ENCODE assay signal across 24 cellular contexts in genomic region chr1:243686149-243686548, GRCh38.
DNase-seq lines count a peak whose midpoint lies in the region; ATAC-seq, FAIRE-seq and TF ChIP-seq lines count a peak whose summit lies in the region.
"Had no signal": no experiment of that assay in that cellular context is flagged by ENCODE, and none has a peak within 500 bp of the region (broad histone marks: within the 10 kb centered on the region; RNA-seq: fewer than 3 reads in every experiment).

No MANE protein-coding gene starts in this region.

- H3K27me3 ChIP-seq in spleen (replicated peaks in 1 of 7), result no peaks in the 10 kb centered on the region
- H3K27me3 ChIP-seq: gastrocnemius medialis, thyroid gland had no signal

- TF ChIP-seq CTCF in D721Med (IDR thresholded peaks at IDR 0.05; ENCODE audit: insufficient read depth, missing control alignments) (no peak), epithelial cell of esophagus (IDR thresholded peaks at IDR 0.05; ENCODE audit: insufficient read depth, low read depth, low read length, missing control alignments) (no peak), mucosa of descending colon (IDR thresholded peaks at IDR 0.05) (no peak), spleen (IDR thresholded peaks at IDR 0.05 in 8 of 11, conservative IDR thresholded peaks at IDR 0.05 in 3 of 11) (no peak)

- DNase-seq in D721Med (ENCODE audit: insufficient read length, low spot score), result no peak
- DNase-seq in epithelial cell of esophagus (ENCODE audit: low read depth), result peak; percentile 10
- DNase-seq in mucosa of descending colon, result no peak
- no peak for DNase-seq in spleen
- no peak for DNase-seq in activated gamma-delta T cell (lab: John Stamatoyannopoulos, UW)
- DNase-seq: activated CD4-positive, alpha-beta T cell treated with anti-CD3 and anti-CD28 coated beads, Interleukin-2, amount 10 ng/mL, durations not matched to agents 24 days and 14 days; activated CD8-positive, alpha-beta memory T cell treated with anti-CD3 and anti-CD28 coated beads, Interleukin-2, amount 10 ng/mL, durations not matched to agents 7 days and 5 days; activated effector memory CD4-positive, alpha-beta T cell treated with Interleukin-2 at 50 U/mL for 16 hours; amygdala; gastrocnemius medialis; GF-D8; naive B cell; NCI-H1694; NCI-H82; right cardiac atrium; SHP77; SW 1271; thyroid gland had no signal

- no peak for TF ChIP-seq POLR2A in spleen (IDR thresholded peaks at IDR 0.05)

- ATAC-seq in GM19463 (IDR thresholded peaks at IDR 0.05; ENCODE audit: unreplicated experiment), result peak; percentile 79
- ATAC-seq in HG03378 (IDR thresholded peaks at IDR 0.05; ENCODE audit: unreplicated experiment), result peak; percentile 56
- ATAC-seq in GM19455 (IDR thresholded peaks at IDR 0.05; ENCODE audit: unreplicated experiment), result no peak
- ATAC-seq in mucosa of descending colon, result no peak
- ATAC-seq: activated CD8-positive, alpha-beta memory T cell treated with anti-CD3 and anti-CD28 coated beads, Interleukin-2, amount 10 ng/mL, durations not matched to agents 7 days and 5 days; gastrocnemius medialis; right cardiac atrium had no signal

- 94 to 100% (median 96%) methylated on average over 1 of the region's 1 CpG for WGBS in spleen, 5 donors

- H3K4me1 ChIP-seq in mucosa of descending colon (ENCODE audit: low read depth), result no peaks in the 10 kb centered on the region
- H3K4me1 ChIP-seq in spleen, result no peaks in the 10 kb centered on the region
- H3K4me1 ChIP-seq: gastrocnemius medialis, thyroid gland had no signal

- H3K4me3 ChIP-seq in epithelial cell of esophagus (ENCODE audit: low read length) (no peak overlapping the region), mucosa of descending colon (no peak overlapping the region), spleen (no peak overlapping the region)
- H3K4me3 ChIP-seq: gastrocnemius medialis, thyroid gland had no signal

- H3K9me3 ChIP-seq in mucosa of descending colon (no peaks in the 10 kb centered on the region), spleen (no peaks in the 10 kb centered on the region)
- H3K9me3 ChIP-seq: gastrocnemius medialis, thyroid gland had no signal

- intact Hi-C loops in mucosa of descending colon (cut with DNase I, micrococcal nuclease) (no loop called here), spleen (cut with DNase I; ENCODE audit: low total_unique reads) (no loop called here)

- H3K27ac ChIP-seq in spleen, result no peak overlapping the region
- H3K27ac ChIP-seq: C4-2B, gastrocnemius medialis, thyroid gland had no signal

- H3K36me3 ChIP-seq in mucosa of descending colon (ENCODE audit: low read depth) (no peaks in the 10 kb centered on the region), spleen (peaks cover 0 to 60% (median 0%) of the 10 kb centered on the region in 6 donors)
- H3K36me3 ChIP-seq: gastrocnemius medialis had no signal

- FAIRE-seq in D721Med (lab: Jason Lieb, UNC), result peak; percentile 48
- FAIRE-seq: keratinocyte, TTC549 had no signal

Comparison
In these comparisons a context has a peak if more than half of its experiments do, and no peak if none do; other contexts are left out.
1. ATAC-seq: peak in GM19463 (single experiment) and HG03378 (single experiment); none in GM19455 (single experiment) and mucosa of descending colon (single experiment).